Comparison of ENCODE assay signal across 23 cellular contexts in the genomic region with DNA sequence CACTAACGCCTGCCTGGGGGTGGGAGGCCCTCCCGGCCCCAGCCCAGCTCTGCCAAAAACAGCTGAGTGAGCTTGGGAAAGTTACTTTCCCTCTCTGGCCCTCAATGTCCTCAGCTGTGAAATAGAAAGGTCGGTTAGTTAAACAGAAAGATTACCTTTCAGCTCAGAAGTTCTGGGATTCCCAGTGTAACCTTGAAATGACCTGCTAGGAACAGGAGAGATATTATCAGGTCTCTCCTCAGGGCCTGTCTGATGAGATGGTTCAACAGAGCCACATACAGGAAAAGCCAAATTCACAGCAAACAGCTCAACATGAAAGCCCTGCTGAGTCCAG.
DNase-seq lines count a peak whose midpoint lies in the region; FAIRE-seq and TF ChIP-seq lines count a peak whose summit lies in the region.
"Had no signal": no experiment of that assay in that cellular context is flagged by ENCODE, and none has a peak within 500 bp of the region (broad histone marks: within the 10 kb centered on the region; RNA-seq: fewer than 3 reads in every experiment).

No MANE protein-coding gene starts in this region.

- no peaks in the 10 kb centered on the region for H3K27me3 ChIP-seq in SJCRH30
- no peaks in the 10 kb centered on the region for H3K27me3 ChIP-seq in right atrium auricular region
- no peaks in the 10 kb centered on the region for H3K27me3 ChIP-seq in sigmoid colon
- H3K27me3 ChIP-seq: vagina had no signal

- WGBS in sigmoid colon, 2 donors = 73 to 81% methylated on average over 3 of the region's 3 CpGs

- H3K36me3 ChIP-seq in SJCRH30 = no peaks in the 10 kb centered on the region
- H3K36me3 ChIP-seq in right atrium auricular region = no peaks in the 10 kb centered on the region
- no peaks in the 10 kb centered on the region for H3K36me3 ChIP-seq in sigmoid colon
- H3K36me3 ChIP-seq: prostate gland, vagina had no signal

- TF ChIP-seq POLR2A in sigmoid colon (IDR thresholded peaks at IDR 0.05) = no peak

- no peak for FAIRE-seq in urothelium cell line (lab: Jason Lieb, UNC)
- FAIRE-seq: GM12878, keratinocyte had no signal

- H3K9me3 ChIP-seq in SJCRH30 (replicated peaks) (no peaks in the 10 kb centered on the region), right atrium auricular region (no peaks in the 10 kb centered on the region), sigmoid colon (no peaks in the 10 kb centered on the region)
- H3K9me3 ChIP-seq: prostate gland, vagina had no signal

- TF ChIP-seq CTCF in AG10803 (conservative IDR thresholded peaks at IDR 0.05; ENCODE audit: low read length) = no peak
- TF ChIP-seq CTCF in right atrium auricular region (IDR thresholded peaks at IDR 0.05) = no peak
- no peak for TF ChIP-seq CTCF in sigmoid colon (IDR thresholded peaks at IDR 0.05)

- H3K4me1 ChIP-seq in SJCRH30 (peaks cover 30% of the 10 kb centered on the region), right atrium auricular region (peaks cover 0 to 23% of the 10 kb centered on the region in 2 donors), sigmoid colon (peaks cover 0 to 27% (median 24%) of the 10 kb centered on the region in 4 donors)
- H3K4me1 ChIP-seq: prostate gland had no signal

- TF ChIP-seq EP300 in sigmoid colon (IDR thresholded peaks at IDR 0.05) = no peak

- H3K27ac ChIP-seq in SJCRH30 (peak overlapping the region; percentile 41; the same call in 1 of the 2 replicates), right atrium auricular region (peak overlapping the region; percentile 55 to 75), sigmoid colon (peak overlapping the region; percentile 73 to 88 (median 82))
- H3K27ac ChIP-seq: PC-9, vagina, VCaP had no signal

- in situ Hi-C loops in ACHN (cut with HindIII; ENCODE audit: low pct_ligation_motif_present, low pct_unique_long_range_greater_than_20kb, low sequenced_read_pairs) = no loop called here

- H3K4me3 ChIP-seq in AG10803 (ENCODE audit: low read length) (peak overlapping the region; percentile 24), SJCRH30 (no peak overlapping the region), right atrium auricular region (no peak overlapping the region), sigmoid colon (no peak overlapping the region)
- H3K4me3 ChIP-seq: GM12878, PC-9, prostate gland, vagina had no signal

- intact Hi-C loops in sigmoid colon (cut with DNase I) = loop anchor here (5.0 to 10.0 kb wide), 4 partner anchors 68 to 405 kb away; a partner anchor contains a TSS

- no peak for DNase-seq in AG10803 (ENCODE audit: low read depth)
- DNase-seq in SJCRH30 = no peak
- no peak for DNase-seq in right atrium auricular region (ENCODE audit: low spot score)
- no peak for DNase-seq in sigmoid colon
- DNase-seq in D341Med (ENCODE audit: low spot score) = no peak
- DNase-seq in NK-92 treated with Interleukin-12 subunit alpha and Interleukin-12 subunit beta, amount 100 ng/mL, for 24 hours (lab: John Stamatoyannopoulos, UW) = no peak
- no peak for DNase-seq in urothelium cell line (ENCODE audit: low spot score)
- DNase-seq in ACHN = no peak
- DNase-seq: activated CD4-positive, alpha-beta T cell treated with anti-CD3 and anti-CD28 coated beads, Interleukin-2, amount 10 ng/mL, durations not matched to agents 7 days and 5 days; activated naive CD8-positive, alpha-beta T cell treated with anti-CD3 and anti-CD28 coated beads, Interleukin-2, amount 10 ng/mL, durations not matched to agents 7 days and 5 days; CD4-positive, alpha-beta memory T cell; KBM-7; midbrain; NCI-H1694 treated with DMSO at 0.1 percent for 48 hours; PC-9; stimulated activated CD4-positive, alpha-beta T cell treated with anti-CD3 and anti-CD28 coated beads, Interleukin-4, amount 100 ng/mL, for 24 hours; stimulated activated naive CD8-positive, alpha-beta T cell treated with anti-CD3 and anti-CD28 coated beads, Interleukin-15, amount 100 ng/mL, for 72 hours; T-helper 2 cell had no signal
